ENCODE assay signal across 18 cellular contexts in the genomic region with DNA sequence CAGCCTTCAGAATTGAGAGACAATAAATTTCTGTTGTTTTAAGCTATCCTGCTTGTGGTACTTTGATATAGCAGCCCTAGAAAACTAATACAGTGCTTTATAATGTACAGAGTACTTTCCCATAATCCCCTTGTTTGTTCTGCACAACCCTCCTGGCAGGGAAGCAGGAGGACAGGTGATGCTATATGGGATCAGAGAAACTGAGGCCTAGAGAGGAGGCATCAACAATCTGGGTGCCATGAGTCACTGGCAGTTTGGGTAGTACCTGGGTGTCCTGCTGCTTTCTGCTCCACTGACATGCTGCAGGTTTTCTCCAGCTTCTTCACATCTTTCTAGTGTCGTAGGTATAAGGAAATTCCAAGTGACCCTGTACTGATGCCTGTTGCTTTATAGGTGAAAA. TPM values are rescaled to one million over a fixed set of nuclear protein-coding genes. Genes with fewer than 3 reads are reported as not detected.
DNase-seq lines count a peak whose midpoint lies in the region; ATAC-seq and TF ChIP-seq lines count a peak whose summit lies in the region.
"Had no signal": no experiment of that assay in that cellular context is flagged by ENCODE, and none has a peak within 500 bp of the region (broad histone marks: within the 10 kb centered on the region; RNA-seq: fewer than 3 reads in every experiment).

No MANE protein-coding gene starts in this region.

- peaks cover 13% of the 10 kb centered on the region for H3K27me3 Mint-ChIP-seq in activated CD4-positive, alpha-beta T cell treated with anti-CD3 and anti-CD28 coated beads, Interleukin-2, amount 10 ng/mL, durations not matched to agents 24 days and 14 days
- no peaks in the 10 kb centered on the region for H3K27me3 Mint-ChIP-seq in nephron (ENCODE audit: low read depth)
- H3K27me3 Mint-ChIP-seq: CD4-positive, alpha-beta T cell had no signal

- no peaks in the 10 kb centered on the region for H3K27me3 ChIP-seq in NT2/D1 (ENCODE audit: insufficient read depth, insufficient read length)
- no peaks in the 10 kb centered on the region for H3K27me3 ChIP-seq in iPS-15b (ENCODE audit: control insufficient read depth, insufficient read depth, low read length)
- H3K27me3 ChIP-seq: BLaER1 treated with 17β-estradiol and CSF1 and Interleukin-3, amounts not matched to agents 10 nM and 100 nM had no signal

- H3K4me1 ChIP-seq in NT2/D1 (ENCODE audit: insufficient read depth, insufficient read length) = peaks cover 4% of the 10 kb centered on the region
- peaks cover 2% of the 10 kb centered on the region for H3K4me1 ChIP-seq in iPS-15b (ENCODE audit: control insufficient read depth, insufficient read depth, low read length)
- H3K4me1 ChIP-seq: A549 had no signal

- H3K9me3 ChIP-seq in NT2/D1 (ENCODE audit: insufficient read depth, low read length) (peaks cover 7% of the 10 kb centered on the region; the same call in 1 of the 2 replicates), iPS-15b (ENCODE audit: control insufficient read depth, insufficient read depth, low read length) (no peaks in the 10 kb centered on the region)
- H3K9me3 ChIP-seq: A549; BLaER1 treated with 17β-estradiol and CSF1 and Interleukin-3, amounts not matched to agents 10 nM and 100 nM; Caco-2 had no signal

- H3K9ac ChIP-seq in NT2/D1 (ENCODE audit: insufficient read length, low read depth) (peak overlapping the region; percentile 4), iPS-15b (ENCODE audit: low read depth, low read length) (peak overlapping the region; percentile 30)
- H3K9ac ChIP-seq: BLaER1 treated with 17β-estradiol and CSF1 and Interleukin-3, amounts not matched to agents 10 nM and 100 nM had no signal

- no peak for TF ChIP-seq CTCF in nephron (IDR thresholded peaks at IDR 0.05; ENCODE audit: unreplicated experiment in 3 of 3)

- intact Hi-C loops in activated CD4-positive, alpha-beta T cell treated with anti-CD3 and anti-CD28 coated beads, Interleukin-2, amount 10 ng/mL, durations not matched to agents 24 days and 14 days (cut with micrococcal nuclease) = no loop called here

- H3K36me3 ChIP-seq in NT2/D1 (ENCODE audit: insufficient read depth, insufficient read length, low read length) = peaks cover 10% of the 10 kb centered on the region
- no peaks in the 10 kb centered on the region for H3K36me3 ChIP-seq in iPS-15b (ENCODE audit: control insufficient read depth, insufficient read depth, low read length)
- H3K36me3 ChIP-seq: BLaER1 treated with 17β-estradiol and CSF1 and Interleukin-3, amounts not matched to agents 10 nM and 100 nM had no signal

- no peaks in the 10 kb centered on the region for H3K9me3 Mint-ChIP-seq in activated CD4-positive, alpha-beta T cell treated with anti-CD3 and anti-CD28 coated beads, Interleukin-2, amount 10 ng/mL, durations not matched to agents 24 days and 14 days
- H3K9me3 Mint-ChIP-seq in nephron = peaks cover 14% of the 10 kb centered on the region
- H3K9me3 Mint-ChIP-seq: CD4-positive, alpha-beta T cell had no signal

- H3K4me1 Mint-ChIP-seq in activated CD4-positive, alpha-beta T cell treated with anti-CD3 and anti-CD28 coated beads, Interleukin-2, amount 10 ng/mL, durations not matched to agents 24 days and 14 days = no peaks in the 10 kb centered on the region
- peaks cover 50% of the 10 kb centered on the region for H3K4me1 Mint-ChIP-seq in nephron
- H3K4me1 Mint-ChIP-seq: B cell had no signal

- H3K27ac Mint-ChIP-seq in activated CD4-positive, alpha-beta T cell treated with anti-CD3 and anti-CD28 coated beads, Interleukin-2, amount 10 ng/mL, durations not matched to agents 24 days and 14 days = no peak overlapping the region
- peak overlapping the region; percentile 12 to 67 (median 41) for H3K27ac Mint-ChIP-seq in nephron
- H3K27ac Mint-ChIP-seq: B cell; CD4-positive, alpha-beta T cell; CD8-positive, alpha-beta T cell had no signal

- DNase-seq in activated CD4-positive, alpha-beta T cell treated with anti-CD3 and anti-CD28 coated beads, Interleukin-2, amount 10 ng/mL, durations not matched to agents 24 days and 14 days = peak; percentile 32
- no peak for DNase-seq in activated CD4-positive, alpha-beta T cell treated with anti-CD3 and anti-CD28 coated beads, Interleukin-2, amount 50 U/mL, for 48 hours
- DNase-seq in NT2/D1 (ENCODE audit: low read depth, low spot score) (no peak), cerebellar cortex (ENCODE audit: low spot score) (no peak), kidney glomerular epithelial cell (lab: John Stamatoyannopoulos, UW) (no peak)
- DNase-seq: AML-193; Caco-2; Calu3; CD4-positive, alpha-beta T cell; CD8-positive, alpha-beta T cell; DMS79 treated with DMSO at 0.1 percent for 48 hours; GF-D8 had no signal

- H3K36me3 Mint-ChIP-seq in activated CD4-positive, alpha-beta T cell treated with anti-CD3 and anti-CD28 coated beads, Interleukin-2, amount 10 ng/mL, durations not matched to agents 24 days and 14 days (ENCODE audit: low read depth) = peaks cover 2% of the 10 kb centered on the region
- H3K36me3 Mint-ChIP-seq in nephron (ENCODE audit: low read depth) = peaks cover 40% of the 10 kb centered on the region
- H3K36me3 Mint-ChIP-seq: CD8-positive, alpha-beta T cell had no signal

- ATAC-seq in HG02798 (IDR thresholded peaks at IDR 0.05; ENCODE audit: poor library complexity, unreplicated experiment) = no peak
- ATAC-seq: A549; CD8-positive, alpha-beta T cell had no signal

- no peak overlapping the region for H3K4me3 Mint-ChIP-seq in activated CD4-positive, alpha-beta T cell treated with anti-CD3 and anti-CD28 coated beads, Interleukin-2, amount 10 ng/mL, durations not matched to agents 24 days and 14 days
- H3K4me3 Mint-ChIP-seq in nephron = no peak overlapping the region
- H3K4me3 Mint-ChIP-seq: B cell; CD4-positive, alpha-beta T cell; CD8-positive, alpha-beta T cell had no signal

- no peak overlapping the region for H3K4me3 ChIP-seq in NT2/D1 (ENCODE audit: insufficient read length, low read depth)
- no peak overlapping the region for H3K4me3 ChIP-seq in iPS-15b (ENCODE audit: low read depth, low read length)
- H3K4me3 ChIP-seq: A549; BLaER1 treated with 17β-estradiol and CSF1 and Interleukin-3, amounts not matched to agents 10 nM and 100 nM had no signal

RNA-seq across cellular contexts. Expression of a gene that starts 55.0 kb away (rescaled TPM):
- 6.1 and 6.5 TPM in 2 replicates for total RNA-seq in activated CD4-positive, alpha-beta T cell treated with anti-CD3 and anti-CD28 coated beads, Interleukin-2, amount 10 ng/mL, durations not matched to agents 24 days and 14 days
- total RNA-seq: B cell had no signal
